In the genomic region with DNA sequence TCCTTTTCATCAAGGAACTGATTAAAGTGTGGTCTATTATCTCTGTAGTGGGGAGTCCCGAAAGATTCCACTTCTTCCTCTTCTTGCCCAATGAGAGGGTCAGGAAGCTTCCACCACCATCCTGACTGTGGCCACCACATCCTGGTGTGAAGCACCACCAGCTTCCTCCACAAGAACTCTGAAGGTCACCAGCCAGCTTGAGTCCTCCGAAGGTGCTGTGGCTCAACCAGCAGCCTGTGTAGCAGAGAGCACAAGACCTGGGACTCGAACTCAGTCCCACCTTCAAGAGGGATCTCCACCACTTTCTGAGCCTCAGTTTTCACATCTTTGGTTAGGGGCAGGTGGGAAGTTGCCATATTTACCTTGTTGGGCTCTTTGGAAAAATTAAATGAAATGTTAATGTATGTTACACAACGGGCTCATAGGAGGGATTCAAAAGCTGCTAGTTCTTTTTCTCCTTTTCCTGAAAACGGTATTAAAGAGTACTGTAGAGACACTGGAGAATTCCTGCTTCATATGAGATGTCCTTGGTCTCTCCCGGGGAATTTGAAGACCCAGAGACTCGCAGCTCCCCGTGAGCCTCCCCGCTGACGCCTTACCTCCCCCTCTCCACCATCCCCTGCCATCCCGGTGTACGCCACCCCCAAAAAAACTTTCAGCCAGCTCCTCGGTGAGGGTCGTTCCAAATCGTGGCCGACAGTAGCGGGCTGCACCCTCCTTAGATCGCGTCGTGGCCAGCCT, we compare ENCODE assay signal across 11 cellular contexts. TPM values are rescaled to one million over a fixed set of nuclear protein-coding genes. Genes with fewer than 3 reads are reported as not detected.
A peak's percentile ranks its signal among the peaks of the same experiment; 100 is the strongest.
DNase-seq lines count a peak whose midpoint lies in the region; ATAC-seq and TF ChIP-seq lines count a peak whose summit lies in the region.
"Had no signal": no experiment of that assay in that cellular context is flagged by ENCODE, and none has a peak within 500 bp of the region (broad histone marks: within the 10 kb centered on the region; RNA-seq: fewer than 3 reads in every experiment).

No MANE protein-coding gene starts in this region.

- no peak for TF ChIP-seq CTCF in psoas muscle (IDR thresholded peaks at IDR 0.05)
- TF ChIP-seq CTCF in RWPE1 (conservative IDR thresholded peaks at IDR 0.05; ENCODE audit: low read depth) = no peak

- H3K36me3 ChIP-seq in H7 (replicated peaks; ENCODE audit: control insufficient read depth, insufficient read depth, low read length) (no peaks in the 10 kb centered on the region), psoas muscle (ENCODE audit: insufficient read depth in 1 of 2, low read depth in 1 of 2) (no peaks in the 10 kb centered on the region)

- 13% methylated on average over 20 of the region's 20 CpGs for WGBS in right cardiac atrium
- WGBS in psoas muscle, 3 donors = 12 to 15% (median 13%) methylated on average over 20 of the region's 20 CpGs

- DNase-seq in H7 (no peak), UCSD-AML1 (lab: John Stamatoyannopoulos, UW; ENCODE audit: unreplicated experiment) (peak; percentile 23), right cardiac atrium (no peak), psoas muscle (no peak), RWPE1 (ENCODE audit: low spot score) (no peak), NCI-H510A (lab: John Stamatoyannopoulos, UW) (no peak), SKM-1 treated with dmso at 0.1 percent for 144 hours (lab: John Stamatoyannopoulos, UW; ENCODE audit: unreplicated experiment) (no peak)
- DNase-seq: activated CD8-positive, alpha-beta memory T cell treated with anti-CD3 and anti-CD28 coated beads, Interleukin-2, amount 10 ng/mL, durations not matched to agents 7 days and 5 days; NK-92 treated with Interleukin-12 subunit alpha and Interleukin-12 subunit beta, amount 100 ng/mL, for 24 hours; T-helper 1 cell had no signal

- H3K9me3 ChIP-seq in right cardiac atrium (ENCODE audit: control insufficient read depth, low read length) = no peaks in the 10 kb centered on the region
- no peaks in the 10 kb centered on the region for H3K9me3 ChIP-seq in psoas muscle

- intact Hi-C loops in right cardiac atrium (cut with DNase I) = no loop called here
- intact Hi-C loops in psoas muscle (cut with DNase I) = no loop called here

- ATAC-seq in right cardiac atrium = no peak
- ATAC-seq in psoas muscle = no peak
- ATAC-seq: GM12878 had no signal

- H3K27ac ChIP-seq in right cardiac atrium (ENCODE audit: low read length) = no peak overlapping the region
- no peak overlapping the region for H3K27ac ChIP-seq in psoas muscle
- H3K27ac ChIP-seq in RWPE1 = no peak overlapping the region

- CTCF ChIA-PET in RWPE1 (lab: Yijun Ruan, JAX) = interaction anchor here (0.5 to 0.7 kb wide), 2 partner anchors 68 to 102 kb away, joined by 3 read pairs; no protein-coding TSS in a partner anchor

- no peaks in the 10 kb centered on the region for H3K4me1 ChIP-seq in right cardiac atrium (ENCODE audit: control insufficient read depth, insufficient read depth, low read length)
- H3K4me1 ChIP-seq in psoas muscle = no peaks in the 10 kb centered on the region

- peak overlapping the region; percentile 60 for H3K4me3 ChIP-seq in H7 (ENCODE audit: insufficient read depth, low read depth, low read length)
- peak overlapping the region; percentile 18 for H3K4me3 ChIP-seq in right cardiac atrium (ENCODE audit: low read length)
- H3K4me3 ChIP-seq in psoas muscle = peak overlapping the region; percentile 44
- H3K4me3 ChIP-seq: GM12878 had no signal

- POLR2A ChIA-PET in RWPE1 (lab: Yijun Ruan, JAX; ENCODE audit: low non-redundant PET) = no interaction called here

- H3K27me3 ChIP-seq in H7 (ENCODE audit: control insufficient read depth, insufficient read depth, low read length) = peaks cover 54% of the 10 kb centered on the region
- H3K27me3 ChIP-seq in right cardiac atrium (ENCODE audit: control insufficient read depth, insufficient read depth) = no peaks in the 10 kb centered on the region
- peaks cover 0 to 79% (median 24%) of the 10 kb centered on the region in 3 donors for H3K27me3 ChIP-seq in psoas muscle (ENCODE audit: insufficient read depth in 3 of 3, low read length in 2 of 3)

RNA-seq across cellular contexts. Expression of gene ACAN, which starts 0.8 kb away (rescaled TPM):
- total RNA-seq in H7 (2014; rRNA removed; shearing (Covaris generic)) = 0.33 and 0.59 TPM in 2 replicates
- total RNA-seq in right cardiac atrium (under 1 TPM; 0.14 to 0.23 (median 0.17) TPM), psoas muscle (under 1 TPM; 0.06 to 0.17 (median 0.10) TPM)
- polyA plus RNA-seq in right cardiac atrium (0.86 TPM), psoas muscle (under 1 TPM; 0.09 to 0.69 (median 0.21) TPM)
- total RNA-seq: activated CD8-positive, alpha-beta memory T cell treated with anti-CD3 and anti-CD28 coated beads, Interleukin-2, amount 10 ng/mL, durations not matched to agents 7 days and 5 days; GM12878 had no signal
- polyA plus RNA-seq: GM12878 had no signal
